In genomic region chr7:126750207-126750911, GRCh38 we compare ENCODE assay signal across 23 cellular contexts.
"Had no signal": no experiment of that assay in that cellular context is flagged by ENCODE, and none has a peak within 500 bp of the region (broad histone marks: within the 10 kb centered on the region; RNA-seq: fewer than 3 reads in every experiment).

No MANE protein-coding gene starts in this region.

- H3K4me3 ChIP-seq: breast epithelium, right lobe of liver, testis, transverse colon had no signal

- H3K4me1 Mint-ChIP-seq: activated B cell treated with CpG ODN at 0.5 μM for 24 hours; activated CD4-positive, alpha-beta T cell treated with anti-CD3 and anti-CD28 coated beads for 36 hours; activated CD8-positive, alpha-beta memory T cell treated with anti-CD3 and anti-CD28 coated beads, Interleukin-2, amount 10 ng/mL, durations not matched to agents 7 days and 5 days; endodermal cell; nephron had no signal

- H3K27me3 ChIP-seq: breast epithelium, neutrophil, right lobe of liver, testis, transverse colon had no signal

- H3K4me1 ChIP-seq: breast epithelium, right lobe of liver, testis, transverse colon had no signal

- H3K27ac Mint-ChIP-seq: activated B cell treated with CpG ODN at 0.5 μM for 24 hours; activated CD4-positive, alpha-beta T cell treated with anti-CD3 and anti-CD28 coated beads for 36 hours; activated CD8-positive, alpha-beta memory T cell treated with anti-CD3 and anti-CD28 coated beads, Interleukin-2, amount 10 ng/mL, durations not matched to agents 7 days and 5 days; activated CD8-positive, alpha-beta T cell treated with anti-CD3 and anti-CD28 coated beads, Interleukin-2, amount 10 ng/mL, durations not matched to agents 7 days and 5 days; activated naive CD4-positive, alpha-beta T cell treated with anti-CD3 and anti-CD28 coated beads, Interleukin-2, amount 50 U/mL, for 72 hours; endodermal cell; nephron had no signal

- DNase-seq: activated B cell treated with CpG ODN at 0.5 μM for 24 hours; activated CD4-positive, alpha-beta T cell treated with anti-CD3 and anti-CD28 coated beads for 36 hours; activated CD8-positive, alpha-beta memory T cell treated with anti-CD3 and anti-CD28 coated beads, Interleukin-2, amount 10 ng/mL, durations not matched to agents 7 days and 5 days; activated CD8-positive, alpha-beta T cell treated with anti-CD3 and anti-CD28 coated beads, Interleukin-2, amount 10 ng/mL, durations not matched to agents 7 days and 5 days; activated naive CD4-positive, alpha-beta T cell; activated T-cell treated with anti-CD3 and anti-CD28 coated beads, Interleukin-2, amount 50 U/mL, for 48 hours; central memory CD4-positive, alpha-beta T cell; endodermal cell; foreskin fibroblast; head of caudate nucleus; hippocampal formation; left cardiac atrium; left ventricle myocardium superior; right lobe of liver; stimulated activated CD4-positive, alpha-beta T cell treated with anti-CD3 and anti-CD28 coated beads, Interleukin-2, amount 100 ng/mL, for 48 hours; stimulated activated naive CD8-positive, alpha-beta T cell treated with anti-CD3 and anti-CD28 coated beads, Interleukin-15, Interleukin-2, amounts not matched to agents 100 U/mL and 50 U/mL, for 24 hours; testis; transverse colon had no signal

- ATAC-seq: activated CD4-positive, alpha-beta T cell treated with anti-CD3 and anti-CD28 coated beads for 36 hours; activated CD8-positive, alpha-beta memory T cell treated with anti-CD3 and anti-CD28 coated beads, Interleukin-2, amount 10 ng/mL, durations not matched to agents 7 days and 5 days; activated CD8-positive, alpha-beta T cell treated with anti-CD3 and anti-CD28 coated beads, Interleukin-2, amount 10 ng/mL, durations not matched to agents 7 days and 5 days; activated naive CD4-positive, alpha-beta T cell treated with anti-CD3 and anti-CD28 coated beads, Interleukin-2, amount 50 U/mL, for 72 hours; esophagus mucosa; left cardiac atrium; left ventricle myocardium superior; right lobe of liver; stimulated activated naive CD8-positive, alpha-beta T cell treated with anti-CD3 and anti-CD28 coated beads, Interleukin-15, Interleukin-2, amounts not matched to agents 100 U/mL and 50 U/mL, for 24 hours had no signal

- H3K4me3 Mint-ChIP-seq: activated B cell treated with CpG ODN at 0.5 μM for 24 hours; activated CD4-positive, alpha-beta T cell treated with anti-CD3 and anti-CD28 coated beads for 36 hours; activated CD8-positive, alpha-beta memory T cell treated with anti-CD3 and anti-CD28 coated beads, Interleukin-2, amount 10 ng/mL, durations not matched to agents 7 days and 5 days; activated CD8-positive, alpha-beta T cell treated with anti-CD3 and anti-CD28 coated beads, Interleukin-2, amount 10 ng/mL, durations not matched to agents 7 days and 5 days; endodermal cell; nephron had no signal

- H3K36me3 ChIP-seq: breast epithelium, neutrophil, right lobe of liver, transverse colon had no signal

- H3K27ac ChIP-seq: breast epithelium, neutrophil, right lobe of liver, testis, transverse colon had no signal

- H3K36me3 Mint-ChIP-seq: activated CD8-positive, alpha-beta memory T cell treated with anti-CD3 and anti-CD28 coated beads, Interleukin-2, amount 10 ng/mL, durations not matched to agents 7 days and 5 days; activated naive CD4-positive, alpha-beta T cell treated with anti-CD3 and anti-CD28 coated beads, Interleukin-2, amount 50 U/mL, for 72 hours had no signal

- H3K9me3 ChIP-seq: breast epithelium, neutrophil, right lobe of liver, testis, transverse colon had no signal

- H3K27me3 Mint-ChIP-seq: activated B cell treated with CpG ODN at 0.5 μM for 24 hours; activated CD8-positive, alpha-beta memory T cell treated with anti-CD3 and anti-CD28 coated beads, Interleukin-2, amount 10 ng/mL, durations not matched to agents 7 days and 5 days had no signal

- H3K9me3 Mint-ChIP-seq: activated B cell treated with CpG ODN at 0.5 μM for 24 hours; activated naive CD4-positive, alpha-beta T cell treated with anti-CD3 and anti-CD28 coated beads, Interleukin-2, amount 50 U/mL, for 72 hours; endodermal cell; nephron had no signal
